19 cellular contexts compared by ENCODE assay signal in genomic region chr1:49319426-49319963, GRCh38.
DNase-seq lines count a peak whose midpoint lies in the region; ATAC-seq, FAIRE-seq and TF ChIP-seq lines count a peak whose summit lies in the region.
"Had no signal": no experiment of that assay in that cellular context is flagged by ENCODE, and none has a peak within 500 bp of the region (broad histone marks: within the 10 kb centered on the region; RNA-seq: fewer than 3 reads in every experiment).

No MANE protein-coding gene starts in this region.

- H3K79me2 ChIP-seq in SK-N-SH (ENCODE audit: insufficient read depth) = no peaks in the 10 kb centered on the region
- H3K79me2 ChIP-seq in K562 (ENCODE audit: control insufficient read depth, insufficient read depth, low read length) = no peaks in the 10 kb centered on the region

- H3K36me3 ChIP-seq in SK-N-SH (replicated peaks in 1 of 2; ENCODE audit: control insufficient read depth in 1 of 2, insufficient read depth in 2 of 2, low read length in 1 of 2) = no peaks in the 10 kb centered on the region
- no peaks in the 10 kb centered on the region for H3K36me3 ChIP-seq in K562 (ENCODE audit: control insufficient read depth, insufficient read depth, low read length)
- H3K36me3 ChIP-seq in suprapubic skin = no peaks in the 10 kb centered on the region

- in situ Hi-C loops in K562 (cut with MboI) = no loop called here

- CTCF ChIA-PET in SK-N-SH (lab: Yijun Ruan, JAX) = no interaction called here
- CTCF ChIA-PET in K562 (lab: Yijun Ruan, JAX; ENCODE audit: low intra/inter-chr PET ratio) = no interaction called here

- POLR2A ChIA-PET in SK-N-SH (lab: Yijun Ruan, JAX) (no interaction called here), K562 (lab: Yijun Ruan, JAX) (interaction anchor here (0.6 kb wide), 1 partner anchor 72 kb away, joined by 3 read pairs; no protein-coding TSS in a partner anchor)

- no peaks in the 10 kb centered on the region for H3K9me1 ChIP-seq in K562 (ENCODE audit: control insufficient read depth, insufficient read depth, low read length)

- no TSS peak for BruUV-seq in K562 (replicated peaks; lab: Mats Ljungman, UMichigan)

- peaks cover 2 to 3% of the 10 kb centered on the region in 2 experiments; a peak in 2 of 4 replicates for H3K4me1 ChIP-seq in SK-N-SH (ENCODE audit: control insufficient read depth in 1 of 2, insufficient read depth in 2 of 2, low read depth in 1 of 2, low read length in 1 of 2)
- H3K4me1 ChIP-seq in K562 (replicated peaks in 1 of 2; ENCODE audit: control insufficient read depth in 2 of 2, insufficient read depth in 2 of 2, low read length in 2 of 2) = no peaks in the 10 kb centered on the region
- no peaks in the 10 kb centered on the region for H3K4me1 ChIP-seq in suprapubic skin

- TF ChIP-seq POLR2A in K562 (conservative IDR thresholded peaks at IDR 0.05) (no peak), suprapubic skin (IDR thresholded peaks at IDR 0.05) (no peak)

- no peaks in the 10 kb centered on the region for H3F3A ChIP-seq in SK-N-SH (replicated peaks; ENCODE audit: insufficient read depth)

- H3K27ac ChIP-seq in SK-N-SH (ENCODE audit: low read depth in 2 of 2, low read length in 1 of 2) = no peak overlapping the region
- no peak overlapping the region for H3K27ac ChIP-seq in K562 (ENCODE audit: extremely low read depth, low read depth, low read length)
- H3K27ac ChIP-seq in suprapubic skin = no peak overlapping the region

- no peaks in the 10 kb centered on the region for H3K9me3 ChIP-seq in SK-N-SH
- H3K9me3 ChIP-seq in K562 (replicated peaks; ENCODE audit: control insufficient read depth, insufficient read depth, low read depth, low read length) = no peaks in the 10 kb centered on the region
- H3K9me3 ChIP-seq in suprapubic skin = no peaks in the 10 kb centered on the region

- H3K4me2 ChIP-seq in SK-N-SH = no peak overlapping the region
- no peak overlapping the region for H3K4me2 ChIP-seq in K562 (ENCODE audit: insufficient read depth, low read length)
- H3K4me2 ChIP-seq: GM23338 had no signal

- no peaks in the 10 kb centered on the region for H4K20me1 ChIP-seq in SK-N-SH (ENCODE audit: insufficient read depth)
- H4K20me1 ChIP-seq in K562 (replicated peaks; ENCODE audit: control insufficient read depth, insufficient read depth, low read length) = no peaks in the 10 kb centered on the region

- H2AFZ ChIP-seq in SK-N-SH (ENCODE audit: low read depth) (no peak overlapping the region), K562 (ENCODE audit: low read depth, low read length) (no peak overlapping the region)
- H2AFZ ChIP-seq: GM23338 had no signal

- H3K4me3 ChIP-seq in SK-N-SH (ENCODE audit: low read depth in 2 of 2, low read length in 1 of 2) = no peak overlapping the region
- no peak overlapping the region for H3K4me3 ChIP-seq in K562
- no peak overlapping the region for H3K4me3 ChIP-seq in suprapubic skin
- H3K4me3 ChIP-seq: GM23338 had no signal

- no peak overlapping the region for H3K9ac ChIP-seq in SK-N-SH
- H3K9ac ChIP-seq in K562 (ENCODE audit: insufficient read depth in 1 of 2, low read depth in 2 of 2, low read length in 2 of 2) = no peak overlapping the region

- no peak for TF ChIP-seq CTCF in SK-N-SH (IDR thresholded peaks at IDR 0.05)
- TF ChIP-seq CTCF in K562 (IDR thresholded peaks at IDR 0.05 in 2 of 3, conservative IDR thresholded peaks at IDR 0.05 in 1 of 3; ENCODE audit: insufficient read depth in 2 of 3, low read depth in 1 of 3, low read length in 3 of 3) = no peak
- no peak for TF ChIP-seq CTCF in suprapubic skin (IDR thresholded peaks at IDR 0.05)

- no peak for FAIRE-seq in K562 (lab: Jason Lieb, UNC)
- FAIRE-seq: GM12891, GM18507 had no signal

- H3K27me3 ChIP-seq in SK-N-SH (ENCODE audit: insufficient read depth) (no peaks in the 10 kb centered on the region), K562 (ENCODE audit: control insufficient read depth in 2 of 2, insufficient read depth in 2 of 2, low read length in 2 of 2) (no peaks in the 10 kb centered on the region), suprapubic skin (no peaks in the 10 kb centered on the region)

- ATAC-seq in SK-N-SH treated with all-trans-retinoic acid at 6 μM for 48 hours (peak; percentile 16; the same call in 2 of the 3 replicates), K562 (no peak), HG03521 (IDR thresholded peaks at IDR 0.05; ENCODE audit: unreplicated experiment) (no peak)
- ATAC-seq: GM23338, HCT116 had no signal

- intact Hi-C loops in K562 (cut with micrococcal nuclease) = no loop called here

- no peak for TF ChIP-seq RAD21 in SK-N-SH (IDR thresholded peaks at IDR 0.05; ENCODE audit: low read length)
- TF ChIP-seq RAD21 in K562 (CRISPR knock-in tag; conservative IDR thresholded peaks at IDR 0.05 in 1 of 2, IDR thresholded peaks at IDR 0.05 in 1 of 2) = no peak

- DNase-seq in SK-N-SH (no peak), HT1080 (ENCODE audit: low read depth) (peak; percentile 15), K562 (ENCODE audit: extremely low read depth in 1 of 4, low spot score in 3 of 4) (no peak), suprapubic skin (ENCODE audit: low spot score in 2 of 2) (no peak)
- DNase-seq: 8988T; C1 segment of cervical spinal cord; Calu3; CD4-positive, alpha-beta memory T cell; COR-L47; DMS53; DMS79 treated with DMSO at 0.1 percent for 48 hours; GF-D8; H9 had no signal

- 0 out of 2 replicates have a peak, but pooled peaks cover 3% of the 10 kb centered on the region for H3K9me2 ChIP-seq in SK-N-SH

- no peak for TF ChIP-seq EP300 in SK-N-SH (IDR thresholded peaks at IDR 0.05; ENCODE audit: borderline replicate concordance in 1 of 2, low read depth in 1 of 2, low read length in 1 of 2)
- TF ChIP-seq EP300 in K562 (IDR thresholded peaks at IDR 0.05; ENCODE audit: low read length) = no peak
- TF ChIP-seq EP300 in suprapubic skin (IDR thresholded peaks at IDR 0.05) = no peak

TF ChIP-seq in SK-N-SH treated with all-trans-retinoic acid at 6 μM for 48 hours, 23 proteins besides CTCF, POLR2A, EP300 and RAD21 (continues in another document):
- no peak for TF ChIP-seq ESRRG (CRISPR knock-in tag; IDR thresholded peaks at IDR 0.05)
- no peak for TF ChIP-seq ARNTL (CRISPR knock-in tag; IDR thresholded peaks at IDR 0.05; ENCODE audit: borderline replicate concordance, low read depth)
- TF ChIP-seq GLIS3 (CRISPR knock-in tag; IDR thresholded peaks at IDR 0.05) = no peak
- no peak for TF ChIP-seq ZFP3 (CRISPR knock-in tag; IDR thresholded peaks at IDR 0.05)
- TF ChIP-seq, protein P1, sequence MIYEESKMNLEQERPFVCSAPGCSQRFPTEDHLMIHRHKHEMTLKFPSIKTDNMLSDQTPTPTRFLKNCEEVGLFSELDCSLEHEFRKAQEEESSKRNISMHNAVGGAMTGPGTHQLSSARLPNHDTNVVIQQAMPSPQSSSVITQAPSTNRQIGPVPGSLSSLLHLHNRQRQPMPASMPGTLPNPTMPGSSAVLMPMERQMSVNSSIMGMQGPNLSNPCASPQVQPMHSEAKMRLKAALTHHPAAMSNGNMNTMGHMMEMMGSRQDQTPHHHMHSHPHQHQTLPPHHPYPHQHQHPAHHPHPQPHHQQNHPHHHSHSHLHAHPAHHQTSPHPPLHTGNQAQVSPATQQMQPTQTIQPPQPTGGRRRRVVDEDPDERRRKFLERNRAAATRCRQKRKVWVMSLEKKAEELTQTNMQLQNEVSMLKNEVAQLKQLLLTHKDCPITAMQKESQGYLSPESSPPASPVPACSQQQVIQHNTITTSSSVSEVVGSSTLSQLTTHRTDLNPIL (CRISPR knock-in tag; IDR thresholded peaks at IDR 0.05; ENCODE audit: low read depth) = no peak
- no peak for TF ChIP-seq BACH2 (CRISPR knock-in tag; IDR thresholded peaks at IDR 0.05; ENCODE audit: borderline replicate concordance)
- no peak for TF ChIP-seq OSR1 (CRISPR knock-in tag; IDR thresholded peaks at IDR 0.05)

TF ChIP-seq in SK-N-SH, 30 proteins besides CTCF, POLR2A, EP300 and RAD21 (continues in another document):
- TF ChIP-seq GATA2 (CRISPR knock-in tag; IDR thresholded peaks at IDR 0.05) (no peak), NRF1 (IDR thresholded peaks at IDR 0.05; ENCODE audit: low read depth, low read length) (no peak), USF1 (IDR thresholded peaks at IDR 0.05; ENCODE audit: borderline replicate concordance, low read depth) (no peak)
- TF ChIP-seq, protein P2, sequence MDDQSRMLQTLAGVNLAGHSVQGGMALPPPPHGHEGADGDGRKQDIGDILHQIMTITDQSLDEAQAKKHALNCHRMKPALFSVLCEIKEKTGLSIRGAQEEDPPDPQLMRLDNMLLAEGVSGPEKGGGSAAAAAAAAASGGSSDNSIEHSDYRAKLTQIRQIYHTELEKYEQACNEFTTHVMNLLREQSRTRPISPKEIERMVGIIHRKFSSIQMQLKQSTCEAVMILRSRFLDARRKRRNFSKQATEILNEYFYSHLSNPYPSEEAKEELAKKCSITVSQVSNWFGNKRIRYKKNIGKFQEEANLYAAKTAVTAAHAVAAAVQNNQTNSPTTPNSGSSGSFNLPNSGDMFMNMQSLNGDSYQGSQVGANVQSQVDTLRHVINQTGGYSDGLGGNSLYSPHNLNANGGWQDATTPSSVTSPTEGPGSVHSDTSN (IDR thresholded peaks at IDR 0.05) = no peak

TF ChIP-seq in K562, 482 proteins besides CTCF, POLR2A, EP300 and RAD21:
- no peak for TF ChIP-seq BACH1 (tag; IDR thresholded peaks at IDR 0.05)
- no peak for TF ChIP-seq ZNF444 (CRISPR knock-in tag; IDR thresholded peaks at IDR 0.05)
- TF ChIP-seq MAFK (IDR thresholded peaks at IDR 0.05; ENCODE audit: low read length) = peak; percentile 41; the same call in 1 of the 2 replicates
- no peak for TF ChIP-seq SRSF9 (IDR thresholded peaks at IDR 0.05; ENCODE audit: borderline replicate concordance, low read depth, low read length)
- no peak for TF ChIP-seq HNRNPLL (IDR thresholded peaks at IDR 0.05; ENCODE audit: low read depth, low read length, poor library complexity, severe bottlenecking)
- TF ChIP-seq MAFF (IDR thresholded peaks at IDR 0.05; ENCODE audit: low read length) = peak; percentile 39
- TF ChIP-seq C11orf30 (IDR thresholded peaks at IDR 0.05; ENCODE audit: low read depth) = peak; percentile 12; the same call in 1 of the 2 replicates
- 0 out of 2 replicates have a peak, but pooled peaks have one; percentile 3 for TF ChIP-seq ZNF316 (IDR thresholded peaks at IDR 0.05)
- no peak for TF ChIP-seq ZNF830 (CRISPR knock-in tag; IDR thresholded peaks at IDR 0.05)
- TF ChIP-seq MTA2 (IDR thresholded peaks at IDR 0.05; ENCODE audit: low read depth) = no peak
- peak; percentile 20; the same call in 1 of the 2 replicates for TF ChIP-seq MAFG (tag; conservative IDR thresholded peaks at IDR 0.05)
- no peak for TF ChIP-seq MIER1 (IDR thresholded peaks at IDR 0.05; ENCODE audit: low read depth)
- no peak for TF ChIP-seq MTA3 (IDR thresholded peaks at IDR 0.05; ENCODE audit: borderline replicate concordance)
- no peak for TF ChIP-seq HNRNPK (IDR thresholded peaks at IDR 0.05; ENCODE audit: low read depth, low read length, poor library complexity, severe bottlenecking)
